In genomic region chr19:39332293-39332692, GRCh38 we compare ENCODE assay signal across 22 cellular contexts. TPM values are rescaled to one million over a fixed set of nuclear protein-coding genes. Genes with fewer than 3 reads are reported as not detected.
DNase-seq lines count a peak whose midpoint lies in the region; ATAC-seq and TF ChIP-seq lines count a peak whose summit lies in the region.
"Had no signal": no experiment of that assay in that cellular context is flagged by ENCODE, and none has a peak within 500 bp of the region (broad histone marks: within the 10 kb centered on the region; RNA-seq: fewer than 3 reads in every experiment).

No MANE protein-coding gene starts in this region.

- H3K4me3 Mint-ChIP-seq in activated T-cell treated with anti-CD3 and anti-CD28 coated beads, Interleukin-2, amount 50 U/mL, for 4 hours, result peak overlapping the region; percentile 96
- peak overlapping the region; percentile 55 for H3K4me3 Mint-ChIP-seq in CD8-positive, alpha-beta T cell
- H3K4me3 Mint-ChIP-seq in activated naive CD8-positive, alpha-beta T cell treated with anti-CD3 and anti-CD28 coated beads for 36 hours, result peak overlapping the region; percentile 58

- TF ChIP-seq CTCF in CD8-positive, alpha-beta T cell (IDR thresholded peaks at IDR 0.05), result no peak
- no peak for TF ChIP-seq CTCF in neutrophil (IDR thresholded peaks at IDR 0.05)

- no peaks in the 10 kb centered on the region for H3K9me3 Mint-ChIP-seq in activated T-cell treated with anti-CD3 and anti-CD28 coated beads, Interleukin-2, amount 50 U/mL, for 4 hours
- H3K9me3 Mint-ChIP-seq in CD8-positive, alpha-beta T cell, result no peaks in the 10 kb centered on the region
- H3K9me3 Mint-ChIP-seq in activated naive CD8-positive, alpha-beta T cell treated with anti-CD3 and anti-CD28 coated beads for 36 hours, result peaks cover 4% of the 10 kb centered on the region

- H3K4me1 ChIP-seq in CD8-positive, alpha-beta T cell (ENCODE audit: insufficient read depth, low read length), result peaks cover 73% of the 10 kb centered on the region
- H3K4me1 ChIP-seq in neutrophil (ENCODE audit: control insufficient read depth in 1 of 2, insufficient read depth in 1 of 2, low read depth in 1 of 2, low read length in 1 of 2), result peaks cover 79 to 88% of the 10 kb centered on the region in 2 experiments
- H3K4me1 ChIP-seq: BE2C had no signal

- H3K27me3 Mint-ChIP-seq in activated T-cell treated with anti-CD3 and anti-CD28 coated beads, Interleukin-2, amount 50 U/mL, for 4 hours (ENCODE audit: low read depth), result no peaks in the 10 kb centered on the region
- no peaks in the 10 kb centered on the region for H3K27me3 Mint-ChIP-seq in CD8-positive, alpha-beta T cell (ENCODE audit: low read depth)
- H3K27me3 Mint-ChIP-seq in activated naive CD8-positive, alpha-beta T cell treated with anti-CD3 and anti-CD28 coated beads for 36 hours, result no peaks in the 10 kb centered on the region

- intact Hi-C loops in CD8-positive, alpha-beta T cell (cut with DNase I, micrococcal nuclease), result loop anchor here in 1 of 2 experiments (10.0 kb wide), 1 partner anchor 717 kb away; the partner anchor contains the start of genes EIF3K and MAP4K1

- H3K36me3 Mint-ChIP-seq in activated T-cell treated with anti-CD3 and anti-CD28 coated beads, Interleukin-2, amount 50 U/mL, for 4 hours (ENCODE audit: insufficient read depth), result peaks cover 20% of the 10 kb centered on the region
- H3K36me3 Mint-ChIP-seq in CD8-positive, alpha-beta T cell, result peaks cover 60% of the 10 kb centered on the region
- H3K36me3 Mint-ChIP-seq in activated naive CD8-positive, alpha-beta T cell treated with anti-CD3 and anti-CD28 coated beads for 36 hours, result peaks cover 30% of the 10 kb centered on the region

- no peaks in the 10 kb centered on the region for H3K27me3 ChIP-seq in CD8-positive, alpha-beta T cell (ENCODE audit: insufficient read depth, low read length)
- no peaks in the 10 kb centered on the region for H3K27me3 ChIP-seq in neutrophil
- H3K27me3 ChIP-seq: BE2C had no signal

- H3K27ac ChIP-seq in CD8-positive, alpha-beta T cell (ENCODE audit: low read depth, low read length), result no peak overlapping the region
- H3K27ac ChIP-seq in neutrophil (peak overlapping the region; percentile 100), caudate nucleus (ENCODE audit: low read depth, low read length) (no peak overlapping the region)
- H3K27ac ChIP-seq: KMS-11 had no signal

- peaks cover 71% of the 10 kb centered on the region for H3K4me1 Mint-ChIP-seq in activated T-cell treated with anti-CD3 and anti-CD28 coated beads, Interleukin-2, amount 50 U/mL, for 4 hours (ENCODE audit: low read depth)
- peaks cover 69% of the 10 kb centered on the region for H3K4me1 Mint-ChIP-seq in CD8-positive, alpha-beta T cell (ENCODE audit: low read depth)
- H3K4me1 Mint-ChIP-seq in activated naive CD8-positive, alpha-beta T cell treated with anti-CD3 and anti-CD28 coated beads for 36 hours, result peaks cover 59% of the 10 kb centered on the region

- H3K27ac Mint-ChIP-seq in CD8-positive, alpha-beta T cell, result peak overlapping the region; percentile 87
- peak overlapping the region; percentile 82 for H3K27ac Mint-ChIP-seq in activated naive CD8-positive, alpha-beta T cell treated with anti-CD3 and anti-CD28 coated beads for 36 hours

- no peak overlapping the region for H3K4me3 ChIP-seq in CD8-positive, alpha-beta T cell (ENCODE audit: low read depth, low read length)
- peak overlapping the region; percentile 90 to 96 for H3K4me3 ChIP-seq in neutrophil (ENCODE audit: low read depth in 1 of 2, low read length in 1 of 2)

- DNase-seq in activated T-cell treated with anti-CD3 and anti-CD28 coated beads, Interleukin-2, amount 50 U/mL, for 4 hours, result no peak
- no peak for DNase-seq in activated T-cell treated with anti-CD3 and anti-CD28 coated beads, Interleukin-2, amount 50 U/mL, for 1 hour
- DNase-seq in CD8-positive, alpha-beta T cell, result no peak
- no peak for DNase-seq in activated naive CD8-positive, alpha-beta T cell treated with anti-CD3 and anti-CD28 coated beads for 36 hours
- DNase-seq in caudate nucleus (lab: John Stamatoyannopoulos, UW), result no peak
- no peak for DNase-seq in HuH-7 (ENCODE audit: low spot score)
- DNase-seq: BE2C; DMS79 treated with DMSO at 0.1 percent for 48 hours; H7; NCI-H1417; NCI-H187; NCI-H2107; NCI-H510A; NCI-H748 treated with DMSO at 0.1 percent for 48 hours; NK-92 treated with Interleukin-12 subunit alpha and Interleukin-12 subunit beta, amount 100 ng/mL, for 24 hours; SHP77 had no signal

- CTCF ChIA-PET in CD8-positive, alpha-beta T cell (lab: Charles Lee), result interaction anchor here (3.2 kb wide), 1 partner anchor 210 kb away, joined by 12 read pairs; no protein-coding TSS in a partner anchor

- H3K9me3 ChIP-seq in CD8-positive, alpha-beta T cell (ENCODE audit: low read length), result no peaks in the 10 kb centered on the region
- H3K9me3 ChIP-seq in neutrophil, result peaks cover 3% of the 10 kb centered on the region
- H3K9me3 ChIP-seq: BE2C had no signal

- ATAC-seq in activated T-cell treated with anti-CD3 and anti-CD28 coated beads, Interleukin-2, amount 50 U/mL, for 4 hours, result no peak
- ATAC-seq in CD8-positive, alpha-beta T cell, result no peak

- peaks cover 30% of the 10 kb centered on the region for H3K36me3 ChIP-seq in CD8-positive, alpha-beta T cell (ENCODE audit: insufficient read depth, low read length)
- H3K36me3 ChIP-seq in neutrophil, result peaks cover 58% of the 10 kb centered on the region
- H3K36me3 ChIP-seq: BE2C had no signal

- POLR2A ChIA-PET in CD8-positive, alpha-beta T cell (lab: Charles Lee), result interaction anchor here (1.1 kb wide), 1 partner anchor 10 kb away, joined by 5 read pairs; the partner anchor contains the start of gene SAMD4B

RNA-seq across cellular contexts. Expression of gene GMFG, which starts 3.5 kb away (rescaled TPM):
- total RNA-seq in activated T-cell treated with anti-CD3 and anti-CD28 coated beads, Interleukin-2, amount 50 U/mL, for 4 hours, result 100 to 1,000 TPM; 147 to 181 (median 178) TPM
- 100 to 1,000 TPM; 247 to 248 TPM for total RNA-seq in CD8-positive, alpha-beta T cell
- total RNA-seq in activated naive CD8-positive, alpha-beta T cell treated with anti-CD3 and anti-CD28 coated beads for 36 hours, result 100 to 1,000 TPM; 232 to 240 TPM
- total RNA-seq: H7 had no signal

RNA-seq across cellular contexts. Expression of gene SAMD4B, which starts 9.9 kb away (rescaled TPM):
- total RNA-seq in activated T-cell treated with anti-CD3 and anti-CD28 coated beads, Interleukin-2, amount 50 U/mL, for 4 hours, result 10 to 100 TPM; 72.6 to 81.6 (median 81.1) TPM
- total RNA-seq in CD8-positive, alpha-beta T cell, result 10 to 100 TPM; 68.3 to 78.1 TPM
- 10 to 100 TPM; 36.2 to 36.5 TPM for total RNA-seq in activated naive CD8-positive, alpha-beta T cell treated with anti-CD3 and anti-CD28 coated beads for 36 hours

RNA-seq across cellular contexts. Expression of gene LRFN1, which starts 11.6 kb away (rescaled TPM):
- 1 to 10 TPM; 4.2 to 6.7 (median 6.6) TPM for total RNA-seq in activated T-cell treated with anti-CD3 and anti-CD28 coated beads, Interleukin-2, amount 50 U/mL, for 4 hours
- total RNA-seq in CD8-positive, alpha-beta T cell, result 1 to 10 TPM; 2.1 to 2.3 TPM
- 1 to 10 TPM; 4.6 to 5.1 TPM for total RNA-seq in activated naive CD8-positive, alpha-beta T cell treated with anti-CD3 and anti-CD28 coated beads for 36 hours

RNA-seq across cellular contexts. Expression of gene IFNL1, which starts 36.1 kb away (rescaled TPM):
- not detected for total RNA-seq in activated T-cell treated with anti-CD3 and anti-CD28 coated beads, Interleukin-2, amount 50 U/mL, for 4 hours
- under 1 TPM in 1 of 2 experiments, not detected in 1; 0.38 TPM for total RNA-seq in CD8-positive, alpha-beta T cell
- total RNA-seq in activated naive CD8-positive, alpha-beta T cell treated with anti-CD3 and anti-CD28 coated beads for 36 hours, result not detected
- total RNA-seq: H7, HepG2, M059J, OCI-LY7, RPMI7951 had no signal

RNA-seq across cellular contexts. Expression of gene PAF1, which starts 58.6 kb away (rescaled TPM):
- 10 to 100 TPM; 48.0 to 50.8 (median 50.2) TPM for total RNA-seq in activated T-cell treated with anti-CD3 and anti-CD28 coated beads, Interleukin-2, amount 50 U/mL, for 4 hours
- total RNA-seq in CD8-positive, alpha-beta T cell, result 100 to 1,000 TPM; 109 to 117 TPM
- total RNA-seq in activated naive CD8-positive, alpha-beta T cell treated with anti-CD3 and anti-CD28 coated beads for 36 hours, result 10 to 100 TPM; 43.6 to 44.0 TPM
